ENCODE assay signal across 28 cellular contexts in genomic region chr12:84198294-84198946, GRCh38.
"Had no signal": no experiment of that assay in that cellular context is flagged by ENCODE, and none has a peak within 500 bp of the region (broad histone marks: within the 10 kb centered on the region; RNA-seq: fewer than 3 reads in every experiment).

No MANE protein-coding gene starts in this region.

- H3K4me3 ChIP-seq: left lung, lower lobe of right lung, mucosa of descending colon, right atrium auricular region, right lobe of liver, smooth muscle cell, stomach, testis, thyroid gland, upper lobe of right lung had no signal

- H2AFZ ChIP-seq: parathyroid adenoma had no signal

- H3K9ac ChIP-seq: parathyroid adenoma had no signal

- H3K4me2 ChIP-seq: smooth muscle cell had no signal

- H3K36me3 ChIP-seq: left lung, lower lobe of right lung, right atrium auricular region, right lobe of liver, stomach, thyroid gland, upper lobe of right lung had no signal

- H3K27ac Mint-ChIP-seq: naive thymus-derived CD4-positive, alpha-beta T cell; nephron; progenitor cell of endocrine pancreas; stimulated activated naive B cell treated with anti-CD40 and anti-IgM and Interleukin-4, amounts not matched to agents 10 μg/mL and 1 μg/mL and 100 μg/mL, for 72 hours had no signal

- FAIRE-seq: kidney, urothelium cell line had no signal

- H3K4me1 Mint-ChIP-seq: naive thymus-derived CD4-positive, alpha-beta T cell; nephron; neural crest cell; stimulated activated naive B cell treated with anti-CD40 and anti-IgM and Interleukin-4, amounts not matched to agents 10 μg/mL and 1 μg/mL and 100 μg/mL, for 72 hours had no signal

- H3K9me3 ChIP-seq: right lobe of liver, testis, thyroid gland, upper lobe of right lung had no signal

- H3K27me3 Mint-ChIP-seq: naive thymus-derived CD4-positive, alpha-beta T cell; progenitor cell of endocrine pancreas; stimulated activated naive B cell treated with anti-CD40 and anti-IgM and Interleukin-4, amounts not matched to agents 10 μg/mL and 1 μg/mL and 100 μg/mL, for 72 hours had no signal

- H3K27me3 ChIP-seq: left lung, right atrium auricular region, right lobe of liver, stomach, testis, thyroid gland, upper lobe of right lung had no signal

- ATAC-seq: left colon; left lung; lower lobe of right lung; mucosa of descending colon; naive thymus-derived CD4-positive, alpha-beta T cell; right lobe of liver; stimulated activated naive B cell treated with anti-CD40 and anti-IgM and Interleukin-4, amounts not matched to agents 10 μg/mL and 1 μg/mL and 100 μg/mL, for 72 hours; stimulated activated naive CD8-positive, alpha-beta T cell treated with anti-CD3 and anti-CD28 coated beads, Interleukin-15, Interleukin-2, amounts not matched to agents 100 U/mL and 50 U/mL, for 24 hours; upper lobe of right lung had no signal

- H3K79me2 ChIP-seq: parathyroid adenoma had no signal

- H3K4me1 ChIP-seq: left lung, lower lobe of right lung, parathyroid adenoma, right atrium auricular region, right lobe of liver, stomach, testis, thyroid gland, upper lobe of right lung had no signal

- H3K36me3 Mint-ChIP-seq: naive thymus-derived CD4-positive, alpha-beta T cell; stimulated activated naive B cell treated with anti-CD40 and anti-IgM and Interleukin-4, amounts not matched to agents 10 μg/mL and 1 μg/mL and 100 μg/mL, for 72 hours had no signal

- H3K27ac ChIP-seq: left lung, lower lobe of right lung, parathyroid adenoma, right atrium auricular region, right lobe of liver, stomach, testis, thyroid gland, upper lobe of right lung had no signal

- DNase-seq: hippocampal formation; kidney; left colon; left lung; lower lobe of right lung; mammary epithelial cell; mesenchymal stem cell; midbrain; mucosa of descending colon; naive thymus-derived CD4-positive, alpha-beta T cell; nucleus accumbens; right lobe of liver; stimulated activated CD4-positive, alpha-beta T cell treated with anti-CD3 and anti-CD28 coated beads, Interleukin-1b, Interleukin-23, amount 100 ng/mL, for 48 hours; stimulated activated CD4-positive, alpha-beta T cell treated with anti-CD3 and anti-CD28 coated beads, Interleukin-4, amount 100 ng/mL, for 1 hour; stimulated activated naive B cell treated with anti-CD40 and anti-IgM and Interleukin-4, amounts not matched to agents 10 μg/mL and 1 μg/mL and 100 μg/mL, for 72 hours; stimulated activated naive CD8-positive, alpha-beta T cell treated with anti-CD3 and anti-CD28 coated beads, Interleukin-15, Interleukin-2, amounts not matched to agents 100 U/mL and 50 U/mL, for 24 hours; stomach; testis; thyroid gland; trophoblast cell; upper lobe of right lung had no signal

- H3K4me3 Mint-ChIP-seq: naive thymus-derived CD4-positive, alpha-beta T cell; nephron; neural crest cell; stimulated activated naive B cell treated with anti-CD40 and anti-IgM and Interleukin-4, amounts not matched to agents 10 μg/mL and 1 μg/mL and 100 μg/mL, for 72 hours had no signal
